In genomic region chr3:168094580-168094876, GRCh38 we compare ENCODE assay signal across 8 cellular contexts. TPM values are rescaled to one million over a fixed set of nuclear protein-coding genes. Genes with fewer than 3 reads are reported as not detected.
DNase-seq lines count a peak whose midpoint lies in the region; ATAC-seq, FAIRE-seq and TF ChIP-seq lines count a peak whose summit lies in the region.

No MANE protein-coding gene starts in this region.

- no peak overlapping the region for H2BK120ac ChIP-seq in H1 (replicated peaks; ENCODE audit: low read depth, low read length)

- DNase-seq in GM12865 (ENCODE audit: low read depth) (no peak), NT2/D1 (ENCODE audit: low read depth, low spot score) (no peak), H1 (ENCODE audit: low read depth in 1 of 2, low spot score in 2 of 2) (no peak), DMS79 treated with DMSO at 0.1 percent for 48 hours (lab: John Stamatoyannopoulos, UW) (no peak), HuH-7 (ENCODE audit: low spot score) (no peak)
- no peak for DNase-seq in natural killer cell treated with Interleukin-12 subunit alpha and Interleukin-12 subunit beta and Interleukin-15 and Interleukin-18, amount 100 ng/mL, for 72 hours (ENCODE audit: low spot score)
- no peak for DNase-seq in stimulated activated CD4-positive, alpha-beta T cell treated with anti-CD3 and anti-CD28 coated beads, Interleukin-1b, Interleukin-23, amount 100 ng/mL, for 48 hours

- CTCF ChIA-PET in H1 (lab: Charles Lee; ENCODE audit: partially characterized antibody) = interaction anchor here (0.8 to 2.2 kb wide), 12 partner anchors 8 to 72 kb away, joined by 3 to 10 read pairs (median 4); no protein-coding TSS in a partner anchor

- no peak overlapping the region for H2BK12ac ChIP-seq in H1 (ENCODE audit: low read depth, low read length)

- no peak for ATAC-seq in natural killer cell treated with Interleukin-12 subunit alpha and Interleukin-12 subunit beta and Interleukin-15 and Interleukin-18, amount 100 ng/mL, for 72 hours
- no peak for ATAC-seq in HG03565 (IDR thresholded peaks at IDR 0.05; ENCODE audit: unreplicated experiment)

- no peak for FAIRE-seq in H1 (lab: Jason Lieb, UNC)

- H4K20me1 ChIP-seq in H1 (replicated peaks in 1 of 2; ENCODE audit: control insufficient read depth in 1 of 2, insufficient read depth in 2 of 2, low read length in 2 of 2) = peaks cover 0 to 4% of the 10 kb centered on the region in 2 experiments

- no peak overlapping the region for H2BK5ac ChIP-seq in H1 (ENCODE audit: low read depth, low read length)

- peak overlapping the region; percentile 88 for H3K4me3 Mint-ChIP-seq in natural killer cell treated with Interleukin-12 subunit alpha and Interleukin-12 subunit beta and Interleukin-15 and Interleukin-18, amount 100 ng/mL, for 72 hours

- H3K27ac Mint-ChIP-seq in natural killer cell treated with Interleukin-12 subunit alpha and Interleukin-12 subunit beta and Interleukin-15 and Interleukin-18, amount 100 ng/mL, for 72 hours = peak overlapping the region; percentile 70 to 79

- no peak overlapping the region for H2BK20ac ChIP-seq in H1 (ENCODE audit: low read length)

- no peak for TF ChIP-seq CTCF in GM12865 (IDR thresholded peaks at IDR 0.05; ENCODE audit: insufficient read depth, low read depth, low read length, missing control alignments)
- no peak for TF ChIP-seq CTCF in H1 (IDR thresholded peaks at IDR 0.05; ENCODE audit: control extremely low read depth in 1 of 3, insufficient read depth in 1 of 3, low read depth in 1 of 3, low read length in 3 of 3)

- no peak overlapping the region for H3K18ac ChIP-seq in H1 (ENCODE audit: extremely low read depth, low read length)

- no peaks in the 10 kb centered on the region for H3K27me3 ChIP-seq in NT2/D1 (ENCODE audit: insufficient read depth, insufficient read length)
- H3K27me3 ChIP-seq in H1 (replicated peaks in 1 of 4; ENCODE audit: control insufficient read depth in 3 of 4, extremely low read depth in 1 of 4, insufficient read depth in 3 of 4, low read length in 3 of 4) = no peaks in the 10 kb centered on the region

- H3K27me3 Mint-ChIP-seq in natural killer cell treated with Interleukin-12 subunit alpha and Interleukin-12 subunit beta and Interleukin-15 and Interleukin-18, amount 100 ng/mL, for 72 hours = no peaks in the 10 kb centered on the region

- H3K4me1 ChIP-seq in NT2/D1 (ENCODE audit: insufficient read depth, insufficient read length) (no peaks in the 10 kb centered on the region), H1 (replicated peaks in 1 of 4; ENCODE audit: control insufficient read depth in 3 of 4, insufficient read depth in 4 of 4, low read length in 3 of 4) (peaks cover 0 to 7% (median 1%) of the 10 kb centered on the region in 4 experiments; a peak in 4 of 7 replicates)

- H2AK5ac ChIP-seq in H1 (ENCODE audit: low read depth, low read length) = no peak overlapping the region

- H2AFZ ChIP-seq in H1 (ENCODE audit: low read length) = no peak overlapping the region

- no peaks in the 10 kb centered on the region for H3K79me1 ChIP-seq in H1 (ENCODE audit: low read depth, low read length)

- H4K8ac ChIP-seq in H1 (ENCODE audit: extremely low read depth, insufficient read depth, low read length) = no peak overlapping the region

- H3K23ac ChIP-seq in H1 (ENCODE audit: insufficient read length) = no peak overlapping the region

- H3K56ac ChIP-seq in H1 (replicated peaks; ENCODE audit: insufficient read length, low read depth, low read length) = no peak overlapping the region

- no peak overlapping the region for H3K14ac ChIP-seq in H1 (ENCODE audit: insufficient read length)

- WGBS in H1 (ENCODE audit: extremely low coverage in 1 of 2, insufficient coverage in 1 of 2, insufficient read length in 1 of 2, insufficient replicate concordance in 2 of 2, low coverage in 1 of 2, low lambda C conversion rate in 2 of 2, missing lambda C conversion rate in 1 of 2), 2 experiments = 4% methylated on average over 9 of the region's 9 CpGs; no CpG with 5 or more reads in 1 of the 2 experiments

- TF ChIP-seq EP300 in H1 (IDR thresholded peaks at IDR 0.05; ENCODE audit: borderline replicate concordance in 1 of 2, low read depth in 2 of 2, low read length in 2 of 2) = no peak

- H3K4me3 ChIP-seq in GM12865 (ENCODE audit: low read depth, low read length) (peak overlapping the region; percentile 71), NT2/D1 (ENCODE audit: insufficient read length, low read depth) (peak overlapping the region; percentile 95), H1 (ENCODE audit: extremely low read depth in 1 of 4, insufficient read depth in 2 of 4, low read depth in 3 of 4, low read length in 4 of 4) (peak overlapping the region; percentile 78 to 99 (median 86))

- H3K36me3 Mint-ChIP-seq in natural killer cell treated with Interleukin-12 subunit alpha and Interleukin-12 subunit beta and Interleukin-15 and Interleukin-18, amount 100 ng/mL, for 72 hours = no peaks in the 10 kb centered on the region

- H3K27ac ChIP-seq in H1 (ENCODE audit: low read depth, low read length) = no peak overlapping the region

- H4K5ac ChIP-seq in H1 (ENCODE audit: insufficient read length, low read depth, low read length) = no peak overlapping the region

- no peak overlapping the region for H4K91ac ChIP-seq in H1 (replicated peaks; ENCODE audit: insufficient read length, low read length)

- H3K9ac ChIP-seq in NT2/D1 (ENCODE audit: insufficient read length, low read depth) = peak overlapping the region; percentile 92
- H3K9ac ChIP-seq in H1 (replicated peaks in 1 of 4; ENCODE audit: extremely low read depth in 1 of 4, low read depth in 3 of 4, low read length in 3 of 4) = peak overlapping the region in 2 of 4 experiments; percentile 60 to 65; a peak in 1 of 7 replicates

- no peaks in the 10 kb centered on the region for H3K9me3 ChIP-seq in NT2/D1 (ENCODE audit: insufficient read depth, low read length)
- no peaks in the 10 kb centered on the region for H3K9me3 ChIP-seq in H1 (ENCODE audit: insufficient read depth in 2 of 2, low read depth in 1 of 2, low read length in 1 of 2)

- H3K9me3 Mint-ChIP-seq in natural killer cell treated with Interleukin-12 subunit alpha and Interleukin-12 subunit beta and Interleukin-15 and Interleukin-18, amount 100 ng/mL, for 72 hours = no peaks in the 10 kb centered on the region

- no peak for TF ChIP-seq RAD21 in H1 (IDR thresholded peaks at IDR 0.05 in 1 of 2, conservative IDR thresholded peaks at IDR 0.05 in 1 of 2; ENCODE audit: low read depth in 2 of 2, low read length in 2 of 2)

- H3K36me3 ChIP-seq in NT2/D1 (ENCODE audit: insufficient read depth, insufficient read length, low read length) = no peaks in the 10 kb centered on the region
- no peaks in the 10 kb centered on the region for H3K36me3 ChIP-seq in H1 (ENCODE audit: control insufficient read depth in 2 of 4, insufficient read depth in 4 of 4, low read length in 3 of 4)

- H3K4me2 ChIP-seq in H1 (ENCODE audit: insufficient read depth in 1 of 2, low read depth in 2 of 2, low read length in 2 of 2) = peak overlapping the region; percentile 86 to 94

- H2BK15ac ChIP-seq in H1 (ENCODE audit: low read length) = no peak overlapping the region

- H3K79me2 ChIP-seq in H1 (ENCODE audit: control insufficient read depth in 1 of 2, insufficient read depth in 2 of 2, low read length in 2 of 2) = peaks cover 0 to 42% of the 10 kb centered on the region in 2 experiments; a peak in 2 of 4 replicates

- no peak for TF ChIP-seq POLR2A in H1 (IDR thresholded peaks at IDR 0.05; ENCODE audit: control extremely low read depth in 1 of 2, low read depth in 2 of 2, low read length in 2 of 2)

- H3K4ac ChIP-seq in H1 (replicated peaks; ENCODE audit: insufficient read length, low read depth, low read length) = no peak overlapping the region

- H3K23me2 ChIP-seq in H1 (ENCODE audit: low read depth, low read length) = peaks cover 10% of the 10 kb centered on the region

- POLR2A ChIA-PET in H1 (lab: Charles Lee; ENCODE audit: partially characterized antibody) = no interaction called here

- H3K4me1 Mint-ChIP-seq in natural killer cell treated with Interleukin-12 subunit alpha and Interleukin-12 subunit beta and Interleukin-15 and Interleukin-18, amount 100 ng/mL, for 72 hours (ENCODE audit: low read depth in 2 of 2) = peaks cover 19 to 52% of the 10 kb centered on the region in 2 donors

TF ChIP-seq in H1, 55 proteins besides CTCF, POLR2A, EP300 and RAD21:
- no peak for TF ChIP-seq HDAC2 (IDR thresholded peaks at IDR 0.05; ENCODE audit: borderline replicate concordance in 1 of 2, low read depth in 2 of 2, low read length in 2 of 2)
- no peak for TF ChIP-seq TBP (IDR thresholded peaks at IDR 0.05; ENCODE audit: low read depth, low read length)
- no peak for TF ChIP-seq ZNF274 (IDR thresholded peaks at IDR 0.05; ENCODE audit: borderline replicate concordance, extremely low read depth, low read length)
- TF ChIP-seq RBBP5 (IDR thresholded peaks at IDR 0.05; ENCODE audit: borderline replicate concordance, low read depth, low read length) = no peak
- no peak for TF ChIP-seq KDM4A (IDR thresholded peaks at IDR 0.05; ENCODE audit: low read depth, low read length, severe bottlenecking)
TF ChIP-seq in H1: peak in this region for 0.

RNA-seq across cellular contexts. Expression of gene GOLIM4, which starts 1.2 kb away (rescaled TPM):
- total RNA-seq in H1 (2021; fragmentation: NEBNext Ultra II Directional; extraction: Animal tissue kit (Norgen Biotek cat#: 25700)) = 29.5 and 29.7 TPM in 2 replicates
- polyA plus RNA-seq in H1 (2011; rRNA removed) = 5.0 and 5.6 TPM in 2 replicates
- 12.9 TPM for polyA plus RNA-seq in H1 (2011; cell fraction: cytosol; rRNA removed)
- polyA plus RNA-seq in H1 (2011; cell fraction: nucleus; rRNA removed) = 18.2 TPM
- polyA plus RNA-seq in H1 (2012, experiment 1 of 2) = 19.9 to 27.9 TPM (median 23.0 TPM) in 4 replicates
- 1.3 TPM for polyA plus RNA-seq in H1 (2012, experiment 2 of 2)
- polyA plus RNA-seq in H1 (2013, experiment 1 of 2) = 37.5 TPM
- 42.2 TPM for polyA plus RNA-seq in H1 (2013, experiment 2 of 2)
- 11.9 and 15.9 TPM in 2 replicates for polyA minus RNA-seq in H1 (2011; rRNA and poly(A)+ RNA removed)
- 14.0 TPM for polyA minus RNA-seq in H1 (2011; cell fraction: cytosol; rRNA and poly(A)+ RNA removed)
- polyA minus RNA-seq in H1 (2011; cell fraction: nucleus; rRNA and poly(A)+ RNA removed) = 32.4 TPM
- 10 to 100 TPM; 16.2 to 21.5 TPM for total RNA-seq in natural killer cell treated with Interleukin-12 subunit alpha and Interleukin-12 subunit beta and Interleukin-15 and Interleukin-18, amount 100 ng/mL, for 72 hours
